In the genomic region with DNA sequence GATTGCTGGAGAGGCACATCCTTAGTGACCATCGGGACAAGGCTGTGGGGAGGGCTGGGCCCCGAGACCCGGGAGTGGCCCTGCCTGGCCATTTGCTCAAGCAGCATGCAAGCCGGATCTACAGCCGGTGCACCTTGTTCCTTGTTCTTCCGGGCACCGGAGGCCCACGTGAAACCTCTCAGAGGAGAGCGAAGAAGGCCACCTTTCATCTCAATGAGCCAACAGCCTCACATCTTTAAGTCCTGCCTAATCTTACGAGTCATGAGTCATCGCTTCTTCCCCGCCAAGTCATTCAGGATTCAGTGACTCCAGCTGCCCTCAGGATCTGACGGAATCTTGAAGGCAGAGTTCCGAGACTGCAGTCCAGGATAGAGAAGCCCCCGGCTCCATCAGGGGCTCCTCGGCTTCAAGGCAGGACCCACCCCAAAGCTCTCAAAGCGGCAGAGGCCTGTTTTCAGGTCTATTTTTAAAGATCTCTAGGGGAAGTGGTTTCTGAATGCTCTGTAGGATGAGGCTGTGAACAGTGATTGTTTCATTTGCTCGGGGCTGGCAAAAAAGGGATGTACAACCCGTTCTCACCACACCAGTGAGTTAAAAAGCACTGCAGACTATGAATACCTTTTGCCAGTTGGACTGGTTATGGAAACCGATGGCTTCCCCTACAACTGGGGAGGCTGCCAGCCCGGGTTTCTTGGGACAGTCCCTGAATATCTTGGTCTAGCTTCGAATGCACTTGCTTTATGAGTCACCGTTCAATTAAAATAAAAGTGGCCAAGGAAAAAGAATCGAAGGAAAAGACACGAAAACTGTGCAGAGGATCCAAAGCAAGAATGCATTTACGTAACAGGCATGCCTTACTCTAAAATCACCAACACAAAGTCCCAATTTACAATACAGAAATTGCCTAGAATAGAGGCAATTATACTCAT, we compare ENCODE assay signal across 8 cellular contexts. TPM values are rescaled to one million over a fixed set of nuclear protein-coding genes. Genes with fewer than 3 reads are reported as not detected.
DNase-seq lines count a peak whose midpoint lies in the region; ATAC-seq and TF ChIP-seq lines count a peak whose summit lies in the region.

No MANE protein-coding gene starts in this region.

- no peaks in the 10 kb centered on the region for H3K36me3 Mint-ChIP-seq in activated T-cell treated with anti-CD3 and anti-CD28 coated beads, Interleukin-2, amount 50 U/mL, for 24 hours (ENCODE audit: low read depth)

- no peaks in the 10 kb centered on the region for H3K27me3 ChIP-seq in thoracic aorta (replicated peaks; ENCODE audit: insufficient read depth)

- TF ChIP-seq CTCF in GM13977 (IDR thresholded peaks at IDR 0.05; ENCODE audit: extremely low read depth, insufficient read depth, missing control alignments): no peak
- no peak for TF ChIP-seq CTCF in fibroblast of the aortic adventitia (IDR thresholded peaks at IDR 0.05; ENCODE audit: insufficient read depth, low read length)
- no peak for TF ChIP-seq CTCF in thoracic aorta (IDR thresholded peaks at IDR 0.05)

- H3K27me3 Mint-ChIP-seq in activated T-cell treated with anti-CD3 and anti-CD28 coated beads, Interleukin-2, amount 50 U/mL, for 24 hours: no peaks in the 10 kb centered on the region

- H3K4me1 ChIP-seq in thoracic aorta (ENCODE audit: control insufficient read depth in 1 of 2, low read depth in 2 of 2): peaks cover 6 to 20% of the 10 kb centered on the region in 2 donors

- DNase-seq in GM13977 (ENCODE audit: low spot score) (peak; percentile 74), NOMO-1 (lab: John Stamatoyannopoulos, UW; ENCODE audit: unreplicated experiment in 2 of 2) (peak; percentile 80 to 91), fibroblast of the aortic adventitia (ENCODE audit: low read depth) (peak; percentile 92), non-pigmented ciliary epithelial cell (ENCODE audit: low read depth) (peak; percentile 70), thoracic aorta (ENCODE audit: low spot score) (peak; percentile 33), NCI-H524 (lab: John Stamatoyannopoulos, UW) (no peak)
- peak; percentile 69 for DNase-seq in activated T-cell treated with anti-CD3 and anti-CD28 coated beads, Interleukin-2, amount 50 U/mL, for 24 hours

- H3K4me3 ChIP-seq in fibroblast of the aortic adventitia (ENCODE audit: low read depth, low read length): peak overlapping the region; percentile 55
- peak overlapping the region; percentile 74 for H3K4me3 ChIP-seq in thoracic aorta

- H3K36me3 ChIP-seq in thoracic aorta: no peaks in the 10 kb centered on the region

- peak overlapping the region; percentile 76 for H3K4me3 Mint-ChIP-seq in activated T-cell treated with anti-CD3 and anti-CD28 coated beads, Interleukin-2, amount 50 U/mL, for 24 hours

- H3K9me3 ChIP-seq in thoracic aorta: no peaks in the 10 kb centered on the region

- H3K9me3 Mint-ChIP-seq in activated T-cell treated with anti-CD3 and anti-CD28 coated beads, Interleukin-2, amount 50 U/mL, for 24 hours: no peaks in the 10 kb centered on the region

- ATAC-seq in HG02610 (IDR thresholded peaks at IDR 0.05; ENCODE audit: unreplicated experiment) (peak; percentile 75), thoracic aorta (ENCODE audit: insufficient number of reproducible peaks, low FRiP score, low read depth) (peak; percentile 75)

- H3K27ac Mint-ChIP-seq in activated T-cell treated with anti-CD3 and anti-CD28 coated beads, Interleukin-2, amount 50 U/mL, for 24 hours: peak overlapping the region; percentile 96

- in situ Hi-C loops in GM13977 (cut with MboI; ENCODE audit: low pct_unique_long_range_greater_than_20kb, low sequenced_read_pairs, unreplicated experiment): no loop called here

- H3K27ac ChIP-seq in thoracic aorta: peak overlapping the region; percentile 57 to 69

- peaks cover 38% of the 10 kb centered on the region for H3K4me1 Mint-ChIP-seq in activated T-cell treated with anti-CD3 and anti-CD28 coated beads, Interleukin-2, amount 50 U/mL, for 24 hours (ENCODE audit: low read depth)

RNA-seq across cellular contexts. Expression of a gene that starts 57.2 kb away (rescaled TPM):
- total RNA-seq in fibroblast of the aortic adventitia (ENCODE audit: low replicate concordance): 0.98 and 1.2 TPM in 2 replicates
- total RNA-seq in thoracic aorta: 10 to 100 TPM; 12.2 to 21.2 TPM

Comparison
In these comparisons a context has a peak if more than half of its experiments do, and no peak if none do; other contexts are left out.
1. DNase-seq: peak in GM13977 (single experiment), NOMO-1 (2 of 2), activated T-cell treated with anti-CD3 and anti-CD28 coated beads, Interleukin-2, amount 50 U/mL, for 24 hours (single experiment), fibroblast of the aortic adventitia (single experiment), non-pigmented ciliary epithelial cell (single experiment) and thoracic aorta (single experiment); none in NCI-H524 (0 of 2).